ENCODE assay signal across 8 cellular contexts in the genomic region with DNA sequence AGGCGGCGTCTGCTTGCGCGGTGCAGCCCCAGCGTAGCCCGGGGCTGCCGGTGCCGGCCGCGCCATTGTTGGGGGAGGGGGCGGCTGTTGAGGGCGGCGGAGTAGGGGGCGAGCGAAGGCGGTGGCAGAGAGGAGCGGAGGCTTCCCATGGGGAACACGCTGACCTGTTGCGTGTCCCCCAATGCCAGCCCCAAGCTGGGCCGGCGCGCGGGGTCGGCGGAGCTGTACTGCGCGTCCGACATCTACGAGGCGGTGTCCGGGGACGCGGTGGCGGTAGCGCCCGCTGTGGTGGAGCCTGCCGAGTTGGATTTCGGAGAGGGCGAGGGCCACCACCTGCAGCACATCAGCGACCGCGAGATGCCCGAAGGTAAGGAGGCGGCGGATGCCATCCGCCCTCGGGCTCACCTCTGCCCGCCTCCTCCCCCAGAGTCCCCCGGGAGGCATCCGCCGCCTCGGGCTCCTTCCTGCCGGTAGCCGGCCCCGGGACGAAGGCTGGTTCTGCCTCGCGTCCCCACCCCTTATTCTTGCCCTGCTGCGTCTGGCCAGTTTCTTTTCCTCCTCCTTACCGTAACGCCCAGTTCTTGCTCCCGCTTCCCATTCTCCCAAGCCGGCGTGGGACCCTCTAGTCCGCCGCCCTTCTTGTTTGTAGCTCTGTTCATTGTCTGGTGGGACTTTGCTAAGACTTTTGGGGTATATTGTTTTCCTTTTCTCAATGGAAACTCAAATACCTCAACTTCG. TPM values are rescaled to one million over a fixed set of nuclear protein-coding genes. Genes with fewer than 3 reads are reported as not detected.
DNase-seq lines count a peak whose midpoint lies in the region; FAIRE-seq and TF ChIP-seq lines count a peak whose summit lies in the region.

No MANE protein-coding gene starts in this region.

- intact Hi-C loops in activated CD4-positive, alpha-beta T cell treated with anti-CD3 and anti-CD28 coated beads, Interleukin-2, amount 10 ng/mL, durations not matched to agents 24 days and 14 days (cut with micrococcal nuclease) = loop anchor here (1.0 to 10.0 kb wide), 6 partner anchors 57 to 1627 kb away; a partner anchor contains a TSS

- WGBS in mesodermal cell (ENCODE audit: insufficient coverage in 2 of 2), 2 experiments = 0% methylated on average over 27 to 49 of the region's 67 CpGs

- H3K79me2 ChIP-seq in Loucy (ENCODE audit: insufficient read depth, low read length) = peaks cover 35% of the 10 kb centered on the region

- peak overlapping the region; percentile 80 for H3K4me2 ChIP-seq in Loucy (ENCODE audit: low read depth, low read length, poor library complexity, severe bottlenecking)

- peaks cover 19% of the 10 kb centered on the region for H4K20me1 ChIP-seq in Loucy (ENCODE audit: insufficient read depth, low read length, poor library complexity, severe bottlenecking)

- no peaks in the 10 kb centered on the region for H3F3A ChIP-seq in Loucy (ENCODE audit: low read depth)

- H3K4me1 Mint-ChIP-seq in activated CD4-positive, alpha-beta T cell treated with anti-CD3 and anti-CD28 coated beads, Interleukin-2, amount 10 ng/mL, durations not matched to agents 24 days and 14 days = peaks cover 22% of the 10 kb centered on the region

- peak; percentile 67 for DNase-seq in GM12865 (ENCODE audit: low read depth)
- peak; percentile 39 for DNase-seq in H54 (ENCODE audit: insufficient read length, low spot score)
- peak; percentile 86 for DNase-seq in activated CD4-positive, alpha-beta T cell treated with anti-CD3 and anti-CD28 coated beads, Interleukin-2, amount 10 ng/mL, durations not matched to agents 24 days and 14 days
- peak; percentile 29 for DNase-seq in effector CD4-positive, alpha-beta T cell
- peak; percentile 8 to 14 for DNase-seq in stimulated activated CD8-positive, alpha-beta memory T cell treated with anti-CD3 and anti-CD28 coated beads, Interleukin-4, amount 100 ng/mL, for 1 hour (ENCODE audit: low read depth in 2 of 2, low spot score in 1 of 2)
- no peak for DNase-seq in MV-4-11 (lab: John Stamatoyannopoulos, UW)

- TF ChIP-seq CTCF in GM12865 (IDR thresholded peaks at IDR 0.05; ENCODE audit: insufficient read depth, low read depth, low read length, missing control alignments) = no peak
- no peak for TF ChIP-seq CTCF in Loucy (conservative IDR thresholded peaks at IDR 0.05; ENCODE audit: low read length)

- H3K9me3 ChIP-seq in Loucy (ENCODE audit: insufficient read depth, low read depth, low read length) = no peaks in the 10 kb centered on the region
- H3K9me3 ChIP-seq in mesodermal cell (ENCODE audit: control insufficient read depth, low read length) = no peaks in the 10 kb centered on the region

- H3K9ac ChIP-seq in Loucy (ENCODE audit: low read depth, low read length, poor library complexity, severe bottlenecking) = peak overlapping the region; percentile 76

- FAIRE-seq in H54 (lab: Jason Lieb, UNC) = no peak

- no peaks in the 10 kb centered on the region for H3K27me3 ChIP-seq in Loucy (ENCODE audit: insufficient read depth, low read length, poor library complexity, severe bottlenecking)

- H3K9me2 ChIP-seq in Loucy (replicated peaks; ENCODE audit: low read depth, low read length) = no peaks in the 10 kb centered on the region

- peak overlapping the region; percentile 79 for H3K27ac ChIP-seq in mesodermal cell (ENCODE audit: low read depth, low read length, severe bottlenecking)

- H2AFZ ChIP-seq in Loucy (ENCODE audit: low read length) = peak overlapping the region; percentile 90

- TF ChIP-seq POLR2A in H54 (IDR thresholded peaks at IDR 0.05; ENCODE audit: low read depth, low read length) = no peak

- H3K4me3 Mint-ChIP-seq in activated CD4-positive, alpha-beta T cell treated with anti-CD3 and anti-CD28 coated beads, Interleukin-2, amount 10 ng/mL, durations not matched to agents 24 days and 14 days = peak overlapping the region; percentile 100

- peak overlapping the region; percentile 88 for H3K27ac Mint-ChIP-seq in activated CD4-positive, alpha-beta T cell treated with anti-CD3 and anti-CD28 coated beads, Interleukin-2, amount 10 ng/mL, durations not matched to agents 24 days and 14 days

- peaks cover 24% of the 10 kb centered on the region for H3K4me1 ChIP-seq in Loucy (ENCODE audit: insufficient read depth, low read length, poor library complexity, severe bottlenecking)
- peaks cover 12% of the 10 kb centered on the region for H3K4me1 ChIP-seq in mesodermal cell (ENCODE audit: control insufficient read depth, insufficient read depth, low read length, poor library complexity, severe bottlenecking)

- peak overlapping the region; percentile 70 for H3K4me3 ChIP-seq in GM12865 (ENCODE audit: low read depth, low read length)
- peak overlapping the region; percentile 92 for H3K4me3 ChIP-seq in Loucy (ENCODE audit: low read length, poor library complexity, severe bottlenecking)
- H3K4me3 ChIP-seq in mesodermal cell (ENCODE audit: extremely low read depth, insufficient read depth, low read length, poor library complexity, severe bottlenecking) = peak overlapping the region; percentile 86

- peaks cover 9% of the 10 kb centered on the region for H3K36me3 Mint-ChIP-seq in activated CD4-positive, alpha-beta T cell treated with anti-CD3 and anti-CD28 coated beads, Interleukin-2, amount 10 ng/mL, durations not matched to agents 24 days and 14 days (ENCODE audit: low read depth)

- no peaks in the 10 kb centered on the region for H3K27me3 Mint-ChIP-seq in activated CD4-positive, alpha-beta T cell treated with anti-CD3 and anti-CD28 coated beads, Interleukin-2, amount 10 ng/mL, durations not matched to agents 24 days and 14 days

- no peaks in the 10 kb centered on the region for H3K9me3 Mint-ChIP-seq in activated CD4-positive, alpha-beta T cell treated with anti-CD3 and anti-CD28 coated beads, Interleukin-2, amount 10 ng/mL, durations not matched to agents 24 days and 14 days

- H3K36me3 ChIP-seq in Loucy (ENCODE audit: insufficient read depth, low read length) (no peaks in the 10 kb centered on the region), mesodermal cell (ENCODE audit: control insufficient read depth, insufficient read depth, low read length) (peaks cover 16% of the 10 kb centered on the region)

RNA-seq across cellular contexts. Expression of a gene that starts 0.5 kb away (rescaled TPM):
- 6.1 and 8.7 TPM in 2 replicates for total RNA-seq in activated CD4-positive, alpha-beta T cell treated with anti-CD3 and anti-CD28 coated beads, Interleukin-2, amount 10 ng/mL, durations not matched to agents 24 days and 14 days
- 22.3 TPM for polyA plus RNA-seq in mesodermal cell (2013, experiment 1 of 2)
- polyA plus RNA-seq in mesodermal cell (2013, experiment 2 of 2) = 27.3 TPM

RNA-seq across cellular contexts. Expression of a gene that starts 57.8 kb away (rescaled TPM):
- total RNA-seq in activated CD4-positive, alpha-beta T cell treated with anti-CD3 and anti-CD28 coated beads, Interleukin-2, amount 10 ng/mL, durations not matched to agents 24 days and 14 days = 0.75 and 1.1 TPM in 2 replicates
- polyA plus RNA-seq in mesodermal cell (2013, experiment 1 of 2) = 0.81 TPM
- 1.2 TPM for polyA plus RNA-seq in mesodermal cell (2013, experiment 2 of 2)
